Comparison of ENCODE assay signal across 8 cellular contexts in genomic region chr3:183099026-183099837, GRCh38. TPM values are rescaled to one million over a fixed set of nuclear protein-coding genes. Genes with fewer than 3 reads are reported as not detected.
A peak's percentile ranks its signal among the peaks of the same experiment; 100 is the strongest.
DNase-seq lines count a peak whose midpoint lies in the region; TF ChIP-seq lines count a peak whose summit lies in the region.

TSS of gene MCCC1 (minus strand) at chr3:183099496. CDS start at chr3:183099440, 56 bp downstream.

- H4K20me1 ChIP-seq in SK-N-SH (ENCODE audit: insufficient read depth) = no peaks in the 10 kb centered on the region

- TF ChIP-seq RAD21 in SK-N-SH (IDR thresholded peaks at IDR 0.05; ENCODE audit: low read length) = peak; percentile 12; the same call in 1 of the 2 replicates

- DNase-seq in GF-D8 (lab: John Stamatoyannopoulos, UW) (peak; percentile 96), HEK293T (ENCODE audit: extremely low spot score) (peak; percentile 90), MV-4-11 (lab: John Stamatoyannopoulos, UW) (peak; percentile 99), SK-N-SH (peak; percentile 97), germinal center (ENCODE audit: low spot score) (peak; percentile 97), non-pigmented ciliary epithelial cell (ENCODE audit: low read depth) (peak; percentile 97), superior temporal gyrus (ENCODE audit: extremely low spot score) (peak; percentile 100)
- DNase-seq in activated naive CD4-positive, alpha-beta T cell treated with anti-CD3 and anti-CD28 coated beads, Interleukin-2, amount 50 U/mL, for 16 hours = peak; percentile 98

- 2% methylated on average over 15 of the region's 60 CpGs for WGBS in SK-N-SH (ENCODE audit: low lambda C conversion rate)

- no peak for TF ChIP-seq CTCF in SK-N-SH (IDR thresholded peaks at IDR 0.05)

- no peaks in the 10 kb centered on the region for H3K9me3 ChIP-seq in SK-N-SH

- peaks cover 11% of the 10 kb centered on the region for H3F3A ChIP-seq in SK-N-SH (replicated peaks; ENCODE audit: insufficient read depth)

- peak in 1 of 2 experiments; percentile 65; a peak in 1 of 4 replicates for TF ChIP-seq EP300 in SK-N-SH (IDR thresholded peaks at IDR 0.05; ENCODE audit: borderline replicate concordance in 1 of 2, low read depth in 1 of 2, low read length in 1 of 2)

- H3K9me2 ChIP-seq in SK-N-SH = no peaks in the 10 kb centered on the region

- POLR2A ChIA-PET in HEK293T (lab: Yijun Ruan, JAX) = interaction anchor here (1.5 kb wide), 1 partner anchor 184 kb away, joined by 3 read pairs; no protein-coding TSS in a partner anchor
- POLR2A ChIA-PET in SK-N-SH (lab: Yijun Ruan, JAX) = interaction anchor here (1.4 kb wide), 1 partner anchor 9 kb away, joined by 5 read pairs; no protein-coding TSS in a partner anchor

- peaks cover 0 to 3% of the 10 kb centered on the region in 2 experiments for H3K36me3 ChIP-seq in SK-N-SH (replicated peaks in 1 of 2; ENCODE audit: control insufficient read depth in 1 of 2, insufficient read depth in 2 of 2, low read length in 1 of 2)

- no peaks in the 10 kb centered on the region for H3K27me3 ChIP-seq in SK-N-SH (ENCODE audit: insufficient read depth)

- peak within 1 kb of the TSS; percentile 74 for H3K9ac ChIP-seq in SK-N-SH

- H3K4me3 ChIP-seq in SK-N-SH (ENCODE audit: low read depth in 2 of 2, low read length in 1 of 2) = peak within 1 kb of the TSS; percentile 96

- H3K4me1 ChIP-seq in SK-N-SH (ENCODE audit: control insufficient read depth in 1 of 2, insufficient read depth in 2 of 2, low read depth in 1 of 2, low read length in 1 of 2) = peaks cover 3 to 13% of the 10 kb centered on the region in 2 experiments; a peak in 2 of 4 replicates

- peak within 1 kb of the TSS; percentile 73 to 77 for H3K27ac ChIP-seq in SK-N-SH (ENCODE audit: low read depth in 2 of 2, low read length in 1 of 2)

- H3K79me2 ChIP-seq in SK-N-SH (ENCODE audit: insufficient read depth) = peaks cover 10% of the 10 kb centered on the region; the same call in 1 of the 2 replicates

- H2AFZ ChIP-seq in SK-N-SH (ENCODE audit: low read depth) = peak within 1 kb of the TSS; percentile 89

- peak within 1 kb of the TSS; percentile 74 for H3K4me2 ChIP-seq in SK-N-SH

- CTCF ChIA-PET in HEK293T (lab: Yijun Ruan, JAX) (interaction anchor here (0.6 kb wide), 1 partner anchor 34 kb away, joined by 3 read pairs; no protein-coding TSS in a partner anchor), SK-N-SH (lab: Yijun Ruan, JAX) (interaction anchor here (0.8 to 5.5 kb wide), 6 partner anchors 9 to 335 kb away, joined by 3 to 34 read pairs (median 4); no protein-coding TSS in a partner anchor)

TF ChIP-seq in HEK293T, 16 proteins besides CTCF, POLR2A, EP300 and RAD21:
- TF ChIP-seq LEF1 (IDR thresholded peaks at IDR 0.05; ENCODE audit: borderline replicate concordance) (no peak), ZNF384 (IDR thresholded peaks at IDR 0.05) (no peak), L3MBTL2 (conservative IDR thresholded peaks at IDR 0.05) (peak; percentile 89)
TF ChIP-seq in HEK293T: peak in this region for 1.

TF ChIP-seq in SK-N-SH, 30 proteins besides CTCF, POLR2A, EP300 and RAD21:
- TF ChIP-seq TEAD4 (IDR thresholded peaks at IDR 0.05; ENCODE audit: borderline replicate concordance, insufficient read depth) = 0 out of 2 replicates have a peak, but pooled peaks have one; percentile 56
- TF ChIP-seq TAF1 (IDR thresholded peaks at IDR 0.05; ENCODE audit: borderline replicate concordance, low read depth, low read length) = peak; percentile 69; the same call in 1 of the 2 replicates
- TF ChIP-seq POLR2AphosphoS5 (IDR thresholded peaks at IDR 0.05; ENCODE audit: low read depth, low read length) = peak; percentile 83
- TF ChIP-seq GATA2 (CRISPR knock-in tag; IDR thresholded peaks at IDR 0.05) = no peak
- TF ChIP-seq MEF2A (IDR thresholded peaks at IDR 0.05; ENCODE audit: borderline replicate concordance, low read depth) = no peak
- TF ChIP-seq YY1 (IDR thresholded peaks at IDR 0.05; ENCODE audit: low read depth) = peak; percentile 29
- TF ChIP-seq, protein P1, sequence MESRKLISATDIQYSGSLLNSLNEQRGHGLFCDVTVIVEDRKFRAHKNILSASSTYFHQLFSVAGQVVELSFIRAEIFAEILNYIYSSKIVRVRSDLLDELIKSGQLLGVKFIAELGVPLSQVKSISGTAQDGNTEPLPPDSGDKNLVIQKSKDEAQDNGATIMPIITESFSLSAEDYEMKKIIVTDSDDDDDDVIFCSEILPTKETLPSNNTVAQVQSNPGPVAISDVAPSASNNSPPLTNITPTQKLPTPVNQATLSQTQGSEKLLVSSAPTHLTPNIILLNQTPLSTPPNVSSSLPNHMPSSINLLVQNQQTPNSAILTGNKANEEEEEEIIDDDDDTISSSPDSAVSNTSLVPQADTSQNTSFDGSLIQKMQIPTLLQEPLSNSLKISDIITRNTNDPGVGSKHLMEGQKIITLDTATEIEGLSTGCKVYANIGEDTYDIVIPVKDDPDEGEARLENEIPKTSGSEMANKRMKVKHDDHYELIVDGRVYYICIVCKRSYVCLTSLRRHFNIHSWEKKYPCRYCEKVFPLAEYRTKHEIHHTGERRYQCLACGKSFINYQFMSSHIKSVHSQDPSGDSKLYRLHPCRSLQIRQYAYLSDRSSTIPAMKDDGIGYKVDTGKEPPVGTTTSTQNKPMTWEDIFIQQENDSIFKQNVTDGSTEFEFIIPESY (IDR thresholded peaks at IDR 0.05; ENCODE audit: borderline replicate concordance, low read depth) = no peak
- TF ChIP-seq GABPA (IDR thresholded peaks at IDR 0.05; ENCODE audit: low read depth) = no peak
- no peak for TF ChIP-seq NFIC (IDR thresholded peaks at IDR 0.05; ENCODE audit: borderline replicate concordance)
- peak; percentile 74; the same call in 1 of the 2 replicates for TF ChIP-seq RFX5 (IDR thresholded peaks at IDR 0.05; ENCODE audit: low read length)
- TF ChIP-seq TCF12 (IDR thresholded peaks at IDR 0.05) = peak; percentile 28; the same call in 1 of the 2 replicates
- TF ChIP-seq IRF3 (IDR thresholded peaks at IDR 0.05; ENCODE audit: low read depth, low read length) = peak; percentile 31; the same call in 1 of the 2 replicates
- peak; percentile 93 for TF ChIP-seq MAX (IDR thresholded peaks at IDR 0.05; ENCODE audit: low read depth)
- TF ChIP-seq, protein P2, sequence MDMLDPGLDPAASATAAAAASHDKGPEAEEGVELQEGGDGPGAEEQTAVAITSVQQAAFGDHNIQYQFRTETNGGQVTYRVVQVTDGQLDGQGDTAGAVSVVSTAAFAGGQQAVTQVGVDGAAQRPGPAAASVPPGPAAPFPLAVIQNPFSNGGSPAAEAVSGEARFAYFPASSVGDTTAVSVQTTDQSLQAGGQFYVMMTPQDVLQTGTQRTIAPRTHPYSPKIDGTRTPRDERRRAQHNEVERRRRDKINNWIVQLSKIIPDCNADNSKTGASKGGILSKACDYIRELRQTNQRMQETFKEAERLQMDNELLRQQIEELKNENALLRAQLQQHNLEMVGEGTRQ (IDR thresholded peaks at IDR 0.05; ENCODE audit: borderline replicate concordance, low read depth, low read length) = peak; percentile 89
- TF ChIP-seq SIN3A (IDR thresholded peaks at IDR 0.05; ENCODE audit: borderline replicate concordance, low read depth, low read length) = peak; percentile 93
- TF ChIP-seq MXI1 (IDR thresholded peaks at IDR 0.05; ENCODE audit: low read depth, low read length) = peak; percentile 95
- TF ChIP-seq FOXM1 (IDR thresholded peaks at IDR 0.05; ENCODE audit: low read depth) = no peak
- TF ChIP-seq CHD2 (IDR thresholded peaks at IDR 0.05; ENCODE audit: low read length, partially characterized antibody) = peak; percentile 45
- TF ChIP-seq ELF1 (IDR thresholded peaks at IDR 0.05) = 0 out of 2 replicates have a peak, but pooled peaks have one; percentile 2
- TF ChIP-seq RXRA (IDR thresholded peaks at IDR 0.05; ENCODE audit: borderline replicate concordance, low read depth) = no peak
- no peak for TF ChIP-seq FOXJ3 (CRISPR knock-in tag; IDR thresholded peaks at IDR 0.05)
- peak; percentile 97 for TF ChIP-seq USF1 (IDR thresholded peaks at IDR 0.05; ENCODE audit: borderline replicate concordance, low read depth)
- no peak; the same call in 1 of the 2 replicates for TF ChIP-seq RCOR1 (IDR thresholded peaks at IDR 0.05; ENCODE audit: low read length)

RNA-seq across cellular contexts. Expression of gene MCCC1, which starts in this region (rescaled TPM):
- polyA plus RNA-seq in SK-N-SH (2012; rRNA removed) = 15.4 and 19.4 TPM in 2 replicates
- polyA plus RNA-seq in SK-N-SH (2012; cell fraction: cytosol; rRNA removed) = 17.6 and 18.1 TPM in 2 replicates
- 12.9 and 19.6 TPM in 2 replicates for polyA plus RNA-seq in SK-N-SH (2012; cell fraction: nucleus; rRNA removed)

Comparison
In these comparisons a context has a peak if more than half of its experiments do, and no peak if none do; other contexts are left out.
1. Peak in every context shown above with its lines: DNase-seq, H3K4me3 ChIP-seq and H3K27ac ChIP-seq.